ENCODE assay signal across 8 cellular contexts in genomic region chr1:161727343-161727924, GRCh38. TPM values are rescaled to one million over a fixed set of nuclear protein-coding genes. Genes with fewer than 3 reads are reported as not detected.
DNase-seq lines count a peak whose midpoint lies in the region; ATAC-seq, FAIRE-seq and TF ChIP-seq lines count a peak whose summit lies in the region.

No MANE protein-coding gene starts in this region.

- peak overlapping the region; percentile 90 for H3K4me2 ChIP-seq in A549

- H3K4me3 Mint-ChIP-seq in WTC11 (peak overlapping the region; percentile 90), neural crest cell (peak overlapping the region; percentile 98)

- H3K9me3 Mint-ChIP-seq in WTC11 (no peaks in the 10 kb centered on the region), neural crest cell (no peaks in the 10 kb centered on the region)

- H3K27ac Mint-ChIP-seq in WTC11, result 0 out of 2 replicates have a peak overlapping the region, but pooled peaks have one; percentile 41
- no peak overlapping the region for H3K27ac Mint-ChIP-seq in neural crest cell (ENCODE audit: unreplicated experiment)

- CTCF ChIA-PET in A549 (lab: Yijun Ruan, JAX), result interaction anchor here (0.7 to 6.4 kb wide), 8 partner anchors 9 to 412 kb away, joined by 3 to 80 read pairs (median 3); partner anchors contain the start of gene ATF6
- CTCF ChIA-PET in WTC11 (lab: Charles Lee), result interaction anchor here (0.6 to 2.4 kb wide), 8 partner anchors 11 to 336 kb away, joined by 3 to 23 read pairs (median 6); no protein-coding TSS in a partner anchor

- peak; percentile 2; a peak in 3 of 6 replicates for ATAC-seq in A549
- peak; percentile 11 for ATAC-seq in GM18868 (IDR thresholded peaks at IDR 0.05; ENCODE audit: unreplicated experiment)
- ATAC-seq in WTC11, result peak; percentile 7

- POLR2A ChIA-PET in A549 (lab: Yijun Ruan, JAX) (interaction anchor here (1.0 to 2.5 kb wide), 10 partner anchors 9 to 196 kb away, joined by 3 to 19 read pairs (median 6); partner anchors contain the start of gene DUSP12), WTC11 (lab: Charles Lee) (interaction anchor here (2.6 kb wide), 1 partner anchor 22 kb away, joined by 10 read pairs; the partner anchor contains the start of gene DUSP12)

- no peaks in the 10 kb centered on the region for H3K9me3 ChIP-seq in A549

- H3K4me3 ChIP-seq in A549 (peak overlapping the region; percentile 73), HL-60 (replicated peaks; ENCODE audit: insufficient read depth, low read length) (peak overlapping the region; percentile 61)

- H3K4me1 ChIP-seq in A549, result peaks cover 10% of the 10 kb centered on the region; the same call in 2 of the 3 replicates

- H3K4me1 Mint-ChIP-seq in WTC11 (peaks cover 36% of the 10 kb centered on the region), neural crest cell (peaks cover 8% of the 10 kb centered on the region)

- no peaks in the 10 kb centered on the region for H3K27me3 ChIP-seq in HL-60 (ENCODE audit: insufficient read depth, poor library complexity, severe bottlenecking)

- no peaks in the 10 kb centered on the region for H3K36me3 Mint-ChIP-seq in WTC11
- H3K36me3 Mint-ChIP-seq in neural crest cell (ENCODE audit: low read depth), result no peaks in the 10 kb centered on the region

- no peak for DNase-seq in A549 (ENCODE audit: low read depth in 1 of 2, low spot score in 1 of 2)
- peak in 1 of 2 experiments; percentile 68 for DNase-seq in HL-60 (ENCODE audit: low read depth in 1 of 2, low spot score in 1 of 2)
- DNase-seq in WTC11 (ENCODE audit: low spot score), result no peak
- no peak for DNase-seq in epithelial cell of prostate (ENCODE audit: low read depth, low spot score)
- DNase-seq in neural crest cell (ENCODE audit: low read depth, low spot score), result no peak
- DNase-seq in NCI-H526 treated with DMSO at 0.1 percent for 48 hours (lab: John Stamatoyannopoulos, UW), result no peak
- no peak for DNase-seq in cerebellar nuclear complex (lab: John Stamatoyannopoulos, UW)

- H3K27ac ChIP-seq in A549 (peak overlapping the region; percentile 90 to 97), HL-60 (replicated peaks) (peak overlapping the region; percentile 59), epithelial cell of prostate (peak overlapping the region; percentile 92)

- no peak for TF ChIP-seq CTCF in A549 (IDR thresholded peaks at IDR 0.05)
- no peak for TF ChIP-seq CTCF in HL-60 (IDR thresholded peaks at IDR 0.05; ENCODE audit: insufficient read depth, low read length)
- TF ChIP-seq CTCF in WTC11 (IDR thresholded peaks at IDR 0.05), result no peak
- TF ChIP-seq CTCF in neural crest cell (conservative IDR thresholded peaks at IDR 0.05), result no peak

- no peak for TF ChIP-seq POLR2A in A549 (IDR thresholded peaks at IDR 0.05; ENCODE audit: low read length)

- no peak for FAIRE-seq in A549 (lab: Jason Lieb, UNC)

- H3K27me3 Mint-ChIP-seq in WTC11 (ENCODE audit: low read depth) (peaks cover 61% of the 10 kb centered on the region), neural crest cell (ENCODE audit: low read depth) (peaks cover 74% of the 10 kb centered on the region)

- no peak for TF ChIP-seq RAD21 in A549 (conservative IDR thresholded peaks at IDR 0.05 in 1 of 2, IDR thresholded peaks at IDR 0.05 in 1 of 2)

- 15% methylated on average over 20 of the region's 33 CpGs for WGBS in A549 (ENCODE audit: missing lambda C conversion rate)

- no peak for TF ChIP-seq EP300 in A549 (IDR thresholded peaks at IDR 0.05)

TF ChIP-seq in A549, 52 proteins besides CTCF, POLR2A, EP300 and RAD21:
- no peak for TF ChIP-seq KDM5A (IDR thresholded peaks at IDR 0.05)
- TF ChIP-seq E2F6 (IDR thresholded peaks at IDR 0.05; ENCODE audit: borderline replicate concordance, low read depth), result 0 out of 2 replicates have a peak, but pooled peaks have one; percentile 33
- TF ChIP-seq JUN (IDR thresholded peaks at IDR 0.05), result no peak
- no peak for TF ChIP-seq HOXB5 (CRISPR knock-in tag; IDR thresholded peaks at IDR 0.05)
- no peak for TF ChIP-seq MYC (IDR thresholded peaks at IDR 0.05; ENCODE audit: borderline replicate concordance, low read length)
- no peak for TF ChIP-seq HDAC2 (IDR thresholded peaks at IDR 0.05)
- TF ChIP-seq CBX2 (IDR thresholded peaks at IDR 0.05; ENCODE audit: borderline replicate concordance, low read depth), result no peak
- peak; percentile 56; the same call in 1 of the 2 replicates for TF ChIP-seq PHF8 (IDR thresholded peaks at IDR 0.05; ENCODE audit: borderline replicate concordance, low read depth)
- TF ChIP-seq PBX3 (IDR thresholded peaks at IDR 0.05), result peak; percentile 27; the same call in 1 of the 2 replicates

TF ChIP-seq in WTC11, 78 proteins besides CTCF, POLR2A, EP300 and RAD21 (continues in another document):
- 0 out of 2 replicates have a peak, but pooled peaks have one; percentile 13 for TF ChIP-seq ZNF232 (CRISPR knock-in tag; IDR thresholded peaks at IDR 0.05)
- TF ChIP-seq FOXP1 (CRISPR knock-in tag; IDR thresholded peaks at IDR 0.05; ENCODE audit: borderline replicate concordance), result peak; percentile 42; the same call in 1 of the 2 replicates
- no peak for TF ChIP-seq ATF2 (CRISPR knock-in tag; IDR thresholded peaks at IDR 0.05; ENCODE audit: borderline replicate concordance, low read depth)
- 0 out of 2 replicates have a peak, but pooled peaks have one; percentile 17 for TF ChIP-seq E2F5 (CRISPR knock-in tag; IDR thresholded peaks at IDR 0.05)
- TF ChIP-seq ZNF121 (CRISPR knock-in tag; IDR thresholded peaks at IDR 0.05), result no peak
- no peak for TF ChIP-seq E2F4 (CRISPR knock-in tag; IDR thresholded peaks at IDR 0.05; ENCODE audit: borderline replicate concordance, low read depth)
- TF ChIP-seq FOXJ3 (CRISPR knock-in tag; IDR thresholded peaks at IDR 0.05; ENCODE audit: borderline replicate concordance), result no peak
- no peak for TF ChIP-seq HMGA2 (CRISPR knock-in tag; IDR thresholded peaks at IDR 0.05)

RNA-seq across cellular contexts. Expression of gene FCRLB, which starts 6.1 kb away (rescaled TPM):
- 0.69 and 0.75 TPM in 2 replicates for polyA plus RNA-seq in A549 (2011; rRNA removed)
- polyA plus RNA-seq in A549 (2012; cell fraction: cytosol; rRNA removed), result 1.1 and 1.6 TPM in 2 replicates
- polyA plus RNA-seq in A549 (2012; cell fraction: nucleus; rRNA removed), result 1.3 and 1.7 TPM in 2 replicates
- polyA plus RNA-seq in A549 (2017; fragmentation: RNase III; extraction: RNeasy Plus Mini Kit Qiagen cat#74134 plus additional on column Dnase treatment), result 0.48 to 0.62 TPM (median 0.54 TPM) in 3 replicates
- polyA minus RNA-seq in A549 (2011; rRNA and poly(A)+ RNA removed), result 0.34 and 0.70 TPM in 2 replicates
- total RNA-seq in WTC11 (2021), result 0.16 to 0.50 TPM (median 0.37 TPM) in 3 replicates
- total RNA-seq in neural crest cell, result 0.40 and 0.43 TPM in 2 replicates

RNA-seq across cellular contexts. Expression of gene FCRLA, which starts 20.4 kb away (rescaled TPM):
- polyA plus RNA-seq in A549 (2011; rRNA removed) (0.07 and 0.10 TPM in 2 replicates), A549 (2017; fragmentation: RNase III; extraction: RNeasy Plus Mini Kit Qiagen cat#74134 plus additional on column Dnase treatment) (not detected in 3 replicates)
- 0.04 TPM in 1 of 2 replicates, not detected in the other for polyA plus RNA-seq in A549 (2012; cell fraction: cytosol; rRNA removed)
- polyA plus RNA-seq in A549 (2012; cell fraction: nucleus; rRNA removed), result not detected in 2 replicates
- not detected in 2 replicates for polyA minus RNA-seq in A549 (2011; rRNA and poly(A)+ RNA removed)
- total RNA-seq in WTC11 (2021) (0.11 to 0.25 TPM (median 0.15 TPM) in 3 replicates), neural crest cell (not detected in 2 replicates)

RNA-seq across cellular contexts. Expression of gene DUSP12, which starts 22.2 kb away (rescaled TPM):
- polyA plus RNA-seq in A549 (2011; rRNA removed) (79.2 and 96.3 TPM in 2 replicates), A549 (2017; fragmentation: RNase III; extraction: RNeasy Plus Mini Kit Qiagen cat#74134 plus additional on column Dnase treatment) (47.3 to 50.2 TPM (median 49.6 TPM) in 3 replicates)
- polyA plus RNA-seq in A549 (2012; cell fraction: cytosol; rRNA removed), result 78.2 and 78.8 TPM in 2 replicates
- polyA plus RNA-seq in A549 (2012; cell fraction: nucleus; rRNA removed), result 39.7 and 56.0 TPM in 2 replicates
- polyA minus RNA-seq in A549 (2011; rRNA and poly(A)+ RNA removed), result 12.0 and 22.2 TPM in 2 replicates
- total RNA-seq in WTC11 (2021) (24.5 to 29.4 TPM (median 27.6 TPM) in 3 replicates), neural crest cell (39.8 and 42.0 TPM in 2 replicates)

RNA-seq across cellular contexts. Expression of gene ATF6, which starts 38.7 kb away (rescaled TPM):
- polyA plus RNA-seq in A549 (2011; rRNA removed), result 26.8 and 28.0 TPM in 2 replicates
- 4.0 and 4.4 TPM in 2 replicates for polyA plus RNA-seq in A549 (2012; cell fraction: cytosol; rRNA removed)
- polyA plus RNA-seq in A549 (2012; cell fraction: nucleus; rRNA removed), result 3.5 and 4.4 TPM in 2 replicates
- 8.6 to 9.2 TPM (median 9.0 TPM) in 3 replicates for polyA plus RNA-seq in A549 (2017; fragmentation: RNase III; extraction: RNeasy Plus Mini Kit Qiagen cat#74134 plus additional on column Dnase treatment)
- polyA minus RNA-seq in A549 (2011; rRNA and poly(A)+ RNA removed), result 15.5 and 17.9 TPM in 2 replicates
- 10.6 to 13.9 TPM (median 13.7 TPM) in 3 replicates for total RNA-seq in WTC11 (2021)
- 17.8 and 18.5 TPM in 2 replicates for total RNA-seq in neural crest cell

Comparison
In these comparisons a context has a peak if more than half of its experiments do, and no peak if none do; other contexts are left out.
1. Of the 8 proteins assayed by ChIP-seq in both WTC11 and A549: peak only in WTC11: MAX; only in A549: none; in both: none; in neither: 7.